Comparison of ENCODE assay signal across 20 cellular contexts in genomic region chr1:118535901-118536300, GRCh38.
"Had no signal": no experiment of that assay in that cellular context is flagged by ENCODE, and none has a peak within 500 bp of the region (broad histone marks: within the 10 kb centered on the region; RNA-seq: fewer than 3 reads in every experiment).

No MANE protein-coding gene starts in this region.

- H3K36me3 ChIP-seq: ascending aorta, breast epithelium, pancreas, tibial nerve, uterus had no signal

- H3K36me3 Mint-ChIP-seq: activated CD4-positive, alpha-beta memory T cell treated with anti-CD3 and anti-CD28 coated beads for 36 hours; activated CD8-positive, alpha-beta memory T cell treated with anti-CD3 and anti-CD28 coated beads, Interleukin-2, amount 10 ng/mL, durations not matched to agents 7 days and 5 days; stimulated activated naive B cell treated with anti-CD40 and anti-IgM and Interleukin-4, amounts not matched to agents 10 μg/mL and 1 μg/mL and 100 μg/mL, for 72 hours had no signal

- H3K4me3 ChIP-seq: ascending aorta, breast epithelium, pancreas, tibial nerve, uterus had no signal

- DNase-seq: activated CD4-positive, alpha-beta memory T cell treated with anti-CD3 and anti-CD28 coated beads for 36 hours; activated CD4-positive, alpha-beta T cell treated with anti-CD3 and anti-CD28 coated beads for 1 hour; activated CD8-positive, alpha-beta memory T cell treated with anti-CD3 and anti-CD28 coated beads, Interleukin-2, amount 10 ng/mL, durations not matched to agents 7 days and 5 days; activated naive CD4-positive, alpha-beta T cell treated with anti-CD3 and anti-CD28 coated beads for 36 hours; activated T-cell treated with anti-CD3 and anti-CD28 coated beads, Interleukin-2, amount 50 U/mL, for 1 hour; cerebellar nuclear complex; effector memory CD4-positive, alpha-beta T cell; foreskin fibroblast; glutamatergic neuron; kidney glomerular epithelial cell; mesenchymal stem cell; naive thymus-derived CD8-positive, alpha-beta T cell; pancreas; stimulated activated CD4-positive, alpha-beta T cell treated with anti-CD3 and anti-CD28 coated beads, Interleukin-4, amount 100 ng/mL, for 1 hour; stimulated activated naive B cell treated with anti-CD40 and anti-IgM and Interleukin-4, amounts not matched to agents 10 μg/mL and 1 μg/mL and 100 μg/mL, for 72 hours; uterus had no signal

- H3K27ac Mint-ChIP-seq: activated CD4-positive, alpha-beta memory T cell treated with anti-CD3 and anti-CD28 coated beads for 36 hours; activated CD8-positive, alpha-beta memory T cell treated with anti-CD3 and anti-CD28 coated beads, Interleukin-2, amount 10 ng/mL, durations not matched to agents 7 days and 5 days; activated naive CD4-positive, alpha-beta T cell treated with anti-CD3 and anti-CD28 coated beads for 36 hours; activated T-helper 2 cell treated with anti-CD3 and anti-CD28 coated beads, Interferon-gamma antibody, Interleukin-2, Interleukin-4, amounts not matched to agents 10 μg/mL and 5 μg/mL and 100 μg/mL, durations not matched to agents 14 hours and 24 hours and 36 hours; stimulated activated naive B cell treated with anti-CD40 and anti-IgM and Interleukin-4, amounts not matched to agents 10 μg/mL and 1 μg/mL and 100 μg/mL, for 72 hours had no signal

- H3K4me1 ChIP-seq: ascending aorta, breast epithelium, pancreas, tibial nerve, uterus had no signal

- H3K4me3 Mint-ChIP-seq: activated CD4-positive, alpha-beta memory T cell treated with anti-CD3 and anti-CD28 coated beads for 36 hours; activated CD8-positive, alpha-beta memory T cell treated with anti-CD3 and anti-CD28 coated beads, Interleukin-2, amount 10 ng/mL, durations not matched to agents 7 days and 5 days; activated naive CD4-positive, alpha-beta T cell treated with anti-CD3 and anti-CD28 coated beads for 36 hours; naive thymus-derived CD8-positive, alpha-beta T cell; stimulated activated naive B cell treated with anti-CD40 and anti-IgM and Interleukin-4, amounts not matched to agents 10 μg/mL and 1 μg/mL and 100 μg/mL, for 72 hours had no signal

- H3K4me1 Mint-ChIP-seq: activated CD8-positive, alpha-beta memory T cell treated with anti-CD3 and anti-CD28 coated beads, Interleukin-2, amount 10 ng/mL, durations not matched to agents 7 days and 5 days; stimulated activated naive B cell treated with anti-CD40 and anti-IgM and Interleukin-4, amounts not matched to agents 10 μg/mL and 1 μg/mL and 100 μg/mL, for 72 hours had no signal

- H3K27me3 Mint-ChIP-seq: activated CD4-positive, alpha-beta memory T cell treated with anti-CD3 and anti-CD28 coated beads for 36 hours; activated CD8-positive, alpha-beta memory T cell treated with anti-CD3 and anti-CD28 coated beads, Interleukin-2, amount 10 ng/mL, durations not matched to agents 7 days and 5 days; stimulated activated naive B cell treated with anti-CD40 and anti-IgM and Interleukin-4, amounts not matched to agents 10 μg/mL and 1 μg/mL and 100 μg/mL, for 72 hours had no signal

- H3K27ac ChIP-seq: ascending aorta, breast epithelium, pancreas, tibial nerve, uterus had no signal

- H3K27me3 ChIP-seq: ascending aorta, breast epithelium, pancreas, tibial nerve, uterus had no signal

- H3K9me3 ChIP-seq: ascending aorta, breast epithelium, pancreas, tibial nerve, uterus had no signal
